In genomic region chr17:11241611-11242226, GRCh38 we compare ENCODE assay signal across 15 cellular contexts. TPM values are rescaled to one million over a fixed set of nuclear protein-coding genes. Genes with fewer than 3 reads are reported as not detected.
DNase-seq lines count a peak whose midpoint lies in the region; ATAC-seq and TF ChIP-seq lines count a peak whose summit lies in the region.
"Had no signal": no experiment of that assay in that cellular context is flagged by ENCODE, and none has a peak within 500 bp of the region (broad histone marks: within the 10 kb centered on the region; RNA-seq: fewer than 3 reads in every experiment).

No MANE protein-coding gene starts in this region.

- intact Hi-C loops in prostate gland (cut with DNase I) = no loop called here

- no peak overlapping the region for H2AFZ ChIP-seq in GM23248

- H3K9me2 ChIP-seq in GM23248 (ENCODE audit: insufficient read depth) = no peaks in the 10 kb centered on the region

- 15% methylated on average over 55 of the region's 58 CpGs for WGBS in prostate gland
- WGBS in GM23248 (ENCODE audit: low coverage in 1 of 2, low lambda C conversion rate in 2 of 2, missing lambda C conversion rate in 2 of 2), 2 experiments = 7 to 9% methylated on average over 56 to 57 of the region's 58 CpGs

- peaks cover 30% of the 10 kb centered on the region for H3K4me1 ChIP-seq in HUES48 (ENCODE audit: control insufficient read depth, insufficient read depth, low read length)
- no peaks in the 10 kb centered on the region for H3K4me1 ChIP-seq in prostate gland (replicated peaks)
- no peaks in the 10 kb centered on the region for H3K4me1 ChIP-seq in Peyer's patch
- no peaks in the 10 kb centered on the region for H3K4me1 ChIP-seq in GM23248 (ENCODE audit: insufficient read depth)
- H3K4me1 ChIP-seq: adrenal gland, right lobe of liver, SJSA1 had no signal

- H3K9me3 ChIP-seq in HUES48 (ENCODE audit: control insufficient read depth, insufficient read depth, low read length) = no peaks in the 10 kb centered on the region
- H3K9me3 ChIP-seq in WERI-Rb-1 (ENCODE audit: severe bottlenecking) = peaks cover 3% of the 10 kb centered on the region
- peaks cover 2% of the 10 kb centered on the region for H3K9me3 ChIP-seq in iPS-18c (ENCODE audit: control insufficient read depth, insufficient read depth, low read length)
- H3K9me3 ChIP-seq in prostate gland = no peaks in the 10 kb centered on the region
- no peaks in the 10 kb centered on the region for H3K9me3 ChIP-seq in Peyer's patch
- H3K9me3 ChIP-seq in GM23248 (ENCODE audit: low read depth) = no peaks in the 10 kb centered on the region
- H3K9me3 ChIP-seq: adrenal gland, right lobe of liver, SJSA1 had no signal

- no peak for ATAC-seq in GM18502 (IDR thresholded peaks at IDR 0.05; ENCODE audit: poor library complexity, unreplicated experiment)
- ATAC-seq: right lobe of liver had no signal

- no peaks in the 10 kb centered on the region for H3K79me2 ChIP-seq in GM23248 (ENCODE audit: insufficient read depth)

- no peaks in the 10 kb centered on the region for H4K20me1 ChIP-seq in GM23248 (ENCODE audit: insufficient read depth)

- H3K27me3 ChIP-seq in HUES48 (ENCODE audit: control insufficient read depth, insufficient read depth, low read length) (peaks cover 73% of the 10 kb centered on the region), WERI-Rb-1 (ENCODE audit: insufficient read depth, low read depth, severe bottlenecking) (peaks cover 61% of the 10 kb centered on the region), prostate gland (replicated peaks; ENCODE audit: insufficient read depth) (no peaks in the 10 kb centered on the region), Peyer's patch (no peaks in the 10 kb centered on the region), GM23248 (replicated peaks; ENCODE audit: insufficient read depth) (peaks cover 13% of the 10 kb centered on the region; the same call in 1 of the 2 replicates)
- H3K27me3 ChIP-seq: SJSA1 had no signal

- H3K36me3 ChIP-seq in HUES48 (ENCODE audit: control insufficient read depth, insufficient read depth, low read length) (no peaks in the 10 kb centered on the region), WERI-Rb-1 (no peaks in the 10 kb centered on the region), prostate gland (no peaks in the 10 kb centered on the region), Peyer's patch (no peaks in the 10 kb centered on the region), GM23248 (ENCODE audit: low read depth) (no peaks in the 10 kb centered on the region)
- H3K36me3 ChIP-seq: adrenal gland, right lobe of liver, SJSA1 had no signal

- no peak overlapping the region for H3K4me2 ChIP-seq in GM23248 (ENCODE audit: unreplicated experiment)

- peak; percentile 9 for DNase-seq in WERI-Rb-1
- DNase-seq in prostate gland (ENCODE audit: low spot score) = peak; percentile 54
- no peak for DNase-seq in Peyer's patch
- no peak for DNase-seq in GM23248
- DNase-seq in NOMO-1 treated with dmso at 0.1 percent for 144 hours (lab: John Stamatoyannopoulos, UW; ENCODE audit: unreplicated experiment) = no peak
- DNase-seq: adrenal gland, GOT3, immature natural killer cell, NCI-H187 treated with DMSO at 0.1 percent for 48 hours, right lobe of liver had no signal

- TF ChIP-seq POLR2A in prostate gland (IDR thresholded peaks at IDR 0.05) = no peak
- no peak for TF ChIP-seq POLR2A in Peyer's patch (IDR thresholded peaks at IDR 0.05)

- H3F3A ChIP-seq in GM23248 (ENCODE audit: insufficient read depth) = no peaks in the 10 kb centered on the region

- peak overlapping the region; percentile 55 for H3K4me3 ChIP-seq in HUES48 (ENCODE audit: low read depth, low read length)
- no peak overlapping the region for H3K4me3 ChIP-seq in WERI-Rb-1 (ENCODE audit: low read depth, low read length)
- peak overlapping the region; percentile 38 for H3K4me3 ChIP-seq in iPS-18c (ENCODE audit: insufficient read depth, low read depth, low read length)
- peak overlapping the region; percentile 52 to 65 for H3K4me3 ChIP-seq in prostate gland
- no peak overlapping the region for H3K4me3 ChIP-seq in Peyer's patch
- no peak overlapping the region for H3K4me3 ChIP-seq in GM23248
- H3K4me3 ChIP-seq: right lobe of liver, SJSA1 had no signal

- in situ Hi-C loops in GM23248 (cut with MboI) = no loop called here

- TF ChIP-seq CTCF in WERI-Rb-1 (IDR thresholded peaks at IDR 0.05; ENCODE audit: low read depth, low read length) = no peak
- no peak for TF ChIP-seq CTCF in prostate gland (IDR thresholded peaks at IDR 0.05)
- TF ChIP-seq CTCF in Peyer's patch (IDR thresholded peaks at IDR 0.05) = no peak

- H3K9ac ChIP-seq in HUES48 (ENCODE audit: low read depth, low read length) (no peak overlapping the region), GM23248 (no peak overlapping the region)

- H3K27ac ChIP-seq in HUES48 (ENCODE audit: low read depth, low read length) = no peak overlapping the region
- no peak overlapping the region for H3K27ac ChIP-seq in WERI-Rb-1
- H3K27ac ChIP-seq in prostate gland = no peak overlapping the region
- no peak overlapping the region for H3K27ac ChIP-seq in Peyer's patch
- no peak overlapping the region for H3K27ac ChIP-seq in GM23248
- H3K27ac ChIP-seq: right lobe of liver, SJSA1 had no signal

RNA-seq across cellular contexts. Expression of gene SHISA6, which starts 0.7 kb away (rescaled TPM):
- total RNA-seq in prostate gland = 10 to 100 TPM in 1 of 2 donors, 1 to 10 TPM in 1; 9.0 to 10.6 TPM
- 1 to 10 TPM in 2 of 4 donors, under 1 TPM in 1, not detected in 1; 0.27 to 2.1 (median 1.7) TPM for total RNA-seq in Peyer's patch
- total RNA-seq in GM23248 (2014; rRNA removed; shearing (Covaris generic)) = not detected in 2 replicates
- polyA plus RNA-seq in GM23248 (2016; fragmentation: Nextera tagmentation; extraction: Ambion mirVana) = not detected in 2 replicates
- total RNA-seq: LHCN-M2, right lobe of liver had no signal
- polyA plus RNA-seq: immature natural killer cell had no signal

Comparison
In these comparisons a context has a peak if more than half of its experiments do, and no peak if none do; other contexts are left out.
1. H3K4me3 ChIP-seq: peak in HUES48 (single experiment), iPS-18c (single experiment) and prostate gland (2 of 2); none in WERI-Rb-1 (single experiment), Peyer's patch (0 of 4) and GM23248 (single experiment).
2. DNase-seq: peak in WERI-Rb-1 (single experiment) and prostate gland (single experiment); none in Peyer's patch (0 of 3), GM23248 (single experiment) and NOMO-1 treated with dmso at 0.1 percent for 144 hours (single experiment).